Comparison of ENCODE assay signal across 18 cellular contexts in genomic region chr5:145661737-145662530, GRCh38.
A peak's percentile ranks its signal among the peaks of the same experiment; 100 is the strongest.
DNase-seq lines count a peak whose midpoint lies in the region; ATAC-seq, FAIRE-seq and TF ChIP-seq lines count a peak whose summit lies in the region.
"Had no signal": no experiment of that assay in that cellular context is flagged by ENCODE, and none has a peak within 500 bp of the region (broad histone marks: within the 10 kb centered on the region; RNA-seq: fewer than 3 reads in every experiment).

No MANE protein-coding gene starts in this region.

- peaks cover 4% of the 10 kb centered on the region for H3K36me3 Mint-ChIP-seq in nephron (ENCODE audit: low read depth)
- H3K36me3 Mint-ChIP-seq in activated T-helper 2 cell treated with anti-CD3 and anti-CD28 coated beads, Interferon-gamma antibody, Interleukin-2, Interleukin-4, amounts not matched to agents 10 μg/mL and 5 μg/mL and 100 μg/mL, durations not matched to agents 14 hours and 24 hours and 36 hours (ENCODE audit: low read depth): no peaks in the 10 kb centered on the region
- H3K36me3 Mint-ChIP-seq: CD8-positive, alpha-beta memory T cell had no signal

- H2AFZ ChIP-seq in K562 (ENCODE audit: low read depth, low read length): no peak overlapping the region
- H2AFZ ChIP-seq: GM23338 had no signal

- no peak overlapping the region for H3K4me3 ChIP-seq in K562
- H3K4me3 ChIP-seq: BLaER1, GM23338 had no signal

- FAIRE-seq in K562 (lab: Jason Lieb, UNC): peak; percentile 19
- FAIRE-seq: GM18507 had no signal

- no peak for TF ChIP-seq RAD21 in K562 (CRISPR knock-in tag; conservative IDR thresholded peaks at IDR 0.05 in 1 of 2, IDR thresholded peaks at IDR 0.05 in 1 of 2)

- no peaks in the 10 kb centered on the region for H3K27me3 Mint-ChIP-seq in nephron (ENCODE audit: low read depth)
- no peaks in the 10 kb centered on the region for H3K27me3 Mint-ChIP-seq in activated T-helper 2 cell treated with anti-CD3 and anti-CD28 coated beads, Interferon-gamma antibody, Interleukin-2, Interleukin-4, amounts not matched to agents 10 μg/mL and 5 μg/mL and 100 μg/mL, durations not matched to agents 14 hours and 24 hours and 36 hours (ENCODE audit: low read depth)
- H3K27me3 Mint-ChIP-seq: CD8-positive, alpha-beta memory T cell had no signal

- H3K4me1 Mint-ChIP-seq in nephron: peaks cover 31% of the 10 kb centered on the region
- no peaks in the 10 kb centered on the region for H3K4me1 Mint-ChIP-seq in activated T-helper 2 cell treated with anti-CD3 and anti-CD28 coated beads, Interferon-gamma antibody, Interleukin-2, Interleukin-4, amounts not matched to agents 10 μg/mL and 5 μg/mL and 100 μg/mL, durations not matched to agents 14 hours and 24 hours and 36 hours (ENCODE audit: low read depth)
- H3K4me1 Mint-ChIP-seq: CD8-positive, alpha-beta memory T cell had no signal

- no peaks in the 10 kb centered on the region for H3K27me3 ChIP-seq in K562 (ENCODE audit: control insufficient read depth in 2 of 2, insufficient read depth in 2 of 2, low read length in 2 of 2)
- H3K27me3 ChIP-seq: BLaER1 had no signal

- no peak overlapping the region for H3K27ac ChIP-seq in K562 (ENCODE audit: extremely low read depth, low read depth, low read length)
- H3K27ac ChIP-seq: 22Rv1, BLaER1 had no signal

- H3K4me3 Mint-ChIP-seq in nephron: no peak overlapping the region
- H3K4me3 Mint-ChIP-seq in activated T-helper 2 cell treated with anti-CD3 and anti-CD28 coated beads, Interferon-gamma antibody, Interleukin-2, Interleukin-4, amounts not matched to agents 10 μg/mL and 5 μg/mL and 100 μg/mL, durations not matched to agents 14 hours and 24 hours and 36 hours (ENCODE audit: low read depth): no peak overlapping the region
- H3K4me3 Mint-ChIP-seq: CD8-positive, alpha-beta memory T cell; GM23338 had no signal

- H3K4me2 ChIP-seq in K562 (ENCODE audit: insufficient read depth, low read length): no peak overlapping the region
- H3K4me2 ChIP-seq: BLaER1, GM23338 had no signal

- peaks cover 6% of the 10 kb centered on the region for H3K9me3 Mint-ChIP-seq in nephron
- no peaks in the 10 kb centered on the region for H3K9me3 Mint-ChIP-seq in activated T-helper 2 cell treated with anti-CD3 and anti-CD28 coated beads, Interferon-gamma antibody, Interleukin-2, Interleukin-4, amounts not matched to agents 10 μg/mL and 5 μg/mL and 100 μg/mL, durations not matched to agents 14 hours and 24 hours and 36 hours
- H3K9me3 Mint-ChIP-seq: GM23338 had no signal

- no peaks in the 10 kb centered on the region for H3K4me1 ChIP-seq in K562 (replicated peaks in 1 of 2; ENCODE audit: control insufficient read depth in 2 of 2, insufficient read depth in 2 of 2, low read length in 2 of 2)
- H3K4me1 ChIP-seq: BLaER1, Caco-2 had no signal

- no peak for ATAC-seq in K562
- ATAC-seq: GM23338 had no signal

- H4K20me1 ChIP-seq in K562 (replicated peaks; ENCODE audit: control insufficient read depth, insufficient read depth, low read length): no peaks in the 10 kb centered on the region
- H4K20me1 ChIP-seq: BLaER1 had no signal

- no peak overlapping the region for H3K9ac ChIP-seq in K562 (ENCODE audit: insufficient read depth in 1 of 2, low read depth in 2 of 2, low read length in 2 of 2)
- H3K9ac ChIP-seq: BLaER1 had no signal

- no peaks in the 10 kb centered on the region for H3K36me3 ChIP-seq in K562 (ENCODE audit: control insufficient read depth, insufficient read depth, low read length)
- H3K36me3 ChIP-seq: BLaER1 had no signal

- no peaks in the 10 kb centered on the region for H3K79me2 ChIP-seq in K562 (ENCODE audit: control insufficient read depth, insufficient read depth, low read length)

- H3K27ac Mint-ChIP-seq in nephron: peak overlapping the region in 2 of 3 experiments; percentile 6 to 64
- no peak overlapping the region for H3K27ac Mint-ChIP-seq in activated T-helper 2 cell treated with anti-CD3 and anti-CD28 coated beads, Interferon-gamma antibody, Interleukin-2, Interleukin-4, amounts not matched to agents 10 μg/mL and 5 μg/mL and 100 μg/mL, durations not matched to agents 14 hours and 24 hours and 36 hours
- H3K27ac Mint-ChIP-seq: CD8-positive, alpha-beta memory T cell; GM23338 had no signal

- no peak for TF ChIP-seq EP300 in K562 (IDR thresholded peaks at IDR 0.05; ENCODE audit: low read length)

- H3K9me1 ChIP-seq in K562 (ENCODE audit: control insufficient read depth, insufficient read depth, low read length): no peaks in the 10 kb centered on the region

- in situ Hi-C loops in K562 (cut with MboI): no loop called here
- in situ Hi-C loops in G401 (cut with HindIII; ENCODE audit: low sequenced_read_pairs): no loop called here

- CTCF ChIA-PET in K562 (lab: Yijun Ruan, JAX; ENCODE audit: low intra/inter-chr PET ratio): no interaction called here

- no TSS peak for BruUV-seq in K562 (replicated peaks; lab: Mats Ljungman, UMichigan)

- H3K9me3 ChIP-seq in K562 (replicated peaks; ENCODE audit: control insufficient read depth, insufficient read depth, low read depth, low read length): no peaks in the 10 kb centered on the region
- H3K9me3 ChIP-seq: BLaER1, Caco-2 had no signal

- DNase-seq in NCI-H1694 treated with DMSO at 0.1 percent for 48 hours (lab: John Stamatoyannopoulos, UW) (peak; percentile 16), NCI-H1694 (lab: John Stamatoyannopoulos, UW) (no peak), K562 (ENCODE audit: extremely low read depth in 1 of 4, low spot score in 3 of 4) (no peak), fibroblast of peridontal ligament (ENCODE audit: extremely low read depth) (peak; percentile 79), G401 (ENCODE audit: low spot score) (no peak), kidney tubule cell (ENCODE audit: low spot score) (no peak)
- no peak for DNase-seq in activated T-helper 2 cell treated with anti-CD3 and anti-CD28 coated beads, Interferon-gamma antibody, Interleukin-2, Interleukin-4, amounts not matched to agents 10 μg/mL and 5 μg/mL and 100 μg/mL, durations not matched to agents 14 hours and 24 hours and 36 hours (ENCODE audit: low spot score)
- DNase-seq: AML-193; Caco-2; CD8-positive, alpha-beta memory T cell; DND-41; GF-D8; H7 had no signal

- WGBS in K562 (ENCODE audit: insufficient coverage, low coverage, missing lambda C conversion rate): 20% methylated on average over 3 of the region's 3 CpGs

- intact Hi-C loops in K562 (cut with micrococcal nuclease): no loop called here
- intact Hi-C loops in activated T-helper 2 cell treated with anti-CD3 and anti-CD28 coated beads, Interferon-gamma antibody, Interleukin-2, Interleukin-4, amounts not matched to agents 10 μg/mL and 5 μg/mL and 100 μg/mL, durations not matched to agents 14 hours and 24 hours and 36 hours (cut with micrococcal nuclease): no loop called here

- POLR2A ChIA-PET in K562 (lab: Yijun Ruan, JAX): interaction anchor here (0.6 kb wide), 1 partner anchor 1346 kb away, joined by 4 read pairs; no protein-coding TSS in a partner anchor

- TF ChIP-seq CTCF in K562 (IDR thresholded peaks at IDR 0.05 in 2 of 3, conservative IDR thresholded peaks at IDR 0.05 in 1 of 3; ENCODE audit: insufficient read depth in 2 of 3, low read depth in 1 of 3, low read length in 3 of 3) (no peak), nephron (IDR thresholded peaks at IDR 0.05; ENCODE audit: unreplicated experiment in 3 of 3) (no peak)

- TF ChIP-seq POLR2A in K562 (conservative IDR thresholded peaks at IDR 0.05): no peak

TF ChIP-seq in K562, 482 proteins besides CTCF, POLR2A, EP300 and RAD21 (continues in another document):
- TF ChIP-seq CHD4 (IDR thresholded peaks at IDR 0.05; ENCODE audit: insufficient read depth, insufficient replicate concordance, low read depth, low read length, poor library complexity, severe bottlenecking) (no peak), POLR3G (IDR thresholded peaks at IDR 0.05; ENCODE audit: extremely low read depth, insufficient read length, insufficient replicate concordance) (no peak), ZNF639 (CRISPR knock-in tag; conservative IDR thresholded peaks at IDR 0.05 in 1 of 2, IDR thresholded peaks at IDR 0.05 in 1 of 2) (no peak), ZNF512 (tag; IDR thresholded peaks at IDR 0.05) (no peak), CHD1 (IDR thresholded peaks at IDR 0.05; ENCODE audit: low read length) (no peak), ZNF655 (CRISPR knock-in tag; IDR thresholded peaks at IDR 0.05) (no peak), NEUROD1 (IDR thresholded peaks at IDR 0.05; ENCODE audit: borderline replicate concordance, low read depth, low read length, partially characterized antibody) (no peak), SIN3B (IDR thresholded peaks at IDR 0.05; ENCODE audit: low read depth) (no peak), ZNF134 (CRISPR knock-in tag; conservative IDR thresholded peaks at IDR 0.05) (no peak)

Comparison
In these comparisons a context has a peak if more than half of its experiments do, and no peak if none do; other contexts are left out.
1. DNase-seq: peak in NCI-H1694 treated with DMSO at 0.1 percent for 48 hours (single experiment) and fibroblast of peridontal ligament (single experiment); none in NCI-H1694 (single experiment), K562 (0 of 4), G401 (single experiment), activated T-helper 2 cell treated with anti-CD3 and anti-CD28 coated beads, Interferon-gamma antibody, Interleukin-2, Interleukin-4, amounts not matched to agents 10 μg/mL and 5 μg/mL and 100 μg/mL, durations not matched to agents 14 hours and 24 hours and 36 hours (single experiment) and kidney tubule cell (single experiment).